ENCODE assay signal across 36 cellular contexts in the genomic region with DNA sequence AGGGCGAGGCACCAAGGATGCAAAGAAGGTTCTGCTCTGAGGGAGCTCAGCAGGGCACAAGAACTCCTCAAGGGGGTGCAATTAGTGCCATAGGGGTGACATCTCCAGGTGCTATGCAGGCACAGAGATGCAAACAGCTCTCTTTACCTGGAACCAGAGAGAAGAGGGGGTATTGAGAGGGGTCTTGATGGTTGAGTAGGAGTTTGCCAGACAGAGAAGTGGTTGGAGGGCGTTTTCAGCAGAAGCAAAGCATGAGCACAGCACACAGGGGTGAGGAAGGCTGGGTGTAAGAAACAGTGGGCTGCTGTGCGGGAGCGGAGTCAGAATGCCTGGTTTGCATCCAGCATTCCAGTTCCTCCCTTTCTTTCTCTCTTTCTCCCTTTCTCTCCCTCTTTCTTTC.
"Had no signal": no experiment of that assay in that cellular context is flagged by ENCODE, and none has a peak within 500 bp of the region (broad histone marks: within the 10 kb centered on the region; RNA-seq: fewer than 3 reads in every experiment).

No MANE protein-coding gene starts in this region.

- H3K4me2 ChIP-seq: hepatocyte, smooth muscle cell had no signal

- H3K36me3 ChIP-seq: ascending aorta, cardiac muscle cell, colonic mucosa, gastrocnemius medialis, right atrium auricular region, suprapubic skin, tibial artery, upper lobe of right lung, WERI-Rb-1 had no signal

- H3K9me3 ChIP-seq: ascending aorta, colonic mucosa, gastrocnemius medialis, psoas muscle, suprapubic skin, tibial artery, upper lobe of right lung had no signal

- H3K4me1 ChIP-seq: ascending aorta, colonic mucosa, gastrocnemius medialis, parathyroid adenoma, psoas muscle, right atrium auricular region, tibial artery, upper lobe of right lung had no signal

- H3K27ac ChIP-seq: ascending aorta, cardiac muscle cell, colonic mucosa, gastrocnemius medialis, hepatocyte, parathyroid adenoma, psoas muscle, right atrium auricular region, suprapubic skin, tibial artery, upper lobe of right lung, WERI-Rb-1 had no signal

- ATAC-seq: gastrocnemius medialis; left cardiac atrium; naive thymus-derived CD4-positive, alpha-beta T cell; psoas muscle; stimulated activated memory B cell treated with anti-CD40 and anti-IgM and Interleukin-4, amounts not matched to agents 10 μg/mL and 1 μg/mL and 100 μg/mL, for 72 hours; upper lobe of right lung had no signal

- H3K79me2 ChIP-seq: hepatocyte, parathyroid adenoma had no signal

- H3K9ac ChIP-seq: parathyroid adenoma had no signal

- FAIRE-seq: endometrium had no signal

- H2AFZ ChIP-seq: hepatocyte, parathyroid adenoma had no signal

- DNase-seq: activated CD4-positive, alpha-beta memory T cell treated with anti-CD3 and anti-CD28 coated beads, Interleukin-2, amount 10 ng/mL, durations not matched to agents 7 days and 5 days; activated CD4-positive, alpha-beta T cell treated with anti-CD3 and anti-CD28 coated beads, Interleukin-2, amount 10 ng/mL, durations not matched to agents 7 days and 5 days; activated CD4-positive, CD25-positive, alpha-beta regulatory T cell treated with anti-CD3 and anti-CD28 coated beads, Interleukin-2, amount 50 U/mL, for 72 hours; activated CD8-positive, alpha-beta memory T cell treated with anti-CD3 and anti-CD28 coated beads, Interleukin-2, amount 50 U/mL, for 48 hours; activated gamma-delta T cell; activated naive CD4-positive, alpha-beta T cell treated with anti-CD3 and anti-CD28 coated beads, Interleukin-2, amount 10 ng/mL, durations not matched to agents 7 days and 5 days; activated naive CD8-positive, alpha-beta T cell treated with anti-CD3 and anti-CD28 coated beads, Interleukin-2, amount 10 ng/mL, durations not matched to agents 7 days and 5 days; activated T-cell treated with anti-CD3 and anti-CD28 coated beads, Interleukin-2, amount 50 U/mL, for 24 hours; cerebellar nuclear complex; colonic mucosa; effector CD8-positive, alpha-beta T cell; erythroblast; gastrocnemius medialis; glutamatergic neuron; islet precursor cell; left cardiac atrium; midbrain; naive thymus-derived CD4-positive, alpha-beta T cell; occipital lobe; psoas muscle; stimulated activated CD4-positive, alpha-beta T cell treated with anti-CD3 and anti-CD28 coated beads, Interleukin-1b, Interleukin-23, amount 100 ng/mL, for 48 hours; stimulated activated CD4-positive, alpha-beta T cell treated with anti-CD3 and anti-CD28 coated beads, Interleukin-4, amount 100 ng/mL, for 4 hours; stimulated activated CD8-positive, alpha-beta memory T cell treated with anti-CD3 and anti-CD28 coated beads, Interleukin-4, amount 100 ng/mL, for 48 hours; T1000; tibial artery; upper lobe of right lung; WERI-Rb-1 had no signal

- H3K27me3 ChIP-seq: ascending aorta, cardiac muscle cell, colonic mucosa, right atrium auricular region had no signal

- H3K4me3 ChIP-seq: ascending aorta, cardiac muscle cell, colonic mucosa, gastrocnemius medialis, hepatocyte, psoas muscle, right atrium auricular region, smooth muscle cell, suprapubic skin, tibial artery, upper lobe of right lung had no signal
